In the genomic region with DNA sequence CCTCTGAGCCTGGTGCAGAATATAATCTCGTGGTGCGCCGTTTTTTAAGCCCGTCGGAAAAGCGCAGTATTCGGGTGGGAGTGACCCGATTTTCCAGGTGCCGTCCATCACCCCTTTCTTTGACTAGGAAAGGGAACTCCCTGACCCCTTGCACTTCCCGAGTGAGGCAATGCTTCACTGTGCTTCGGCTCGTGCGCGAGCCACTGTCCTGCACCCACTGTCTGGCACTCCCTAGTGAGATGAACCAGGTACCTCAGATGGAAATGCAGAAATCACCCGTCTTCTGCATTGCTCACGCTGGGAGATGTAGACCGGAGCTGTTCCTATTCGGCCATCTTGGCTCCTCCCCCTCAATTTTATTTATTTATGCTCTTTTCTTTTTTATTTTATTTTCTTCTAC, we compare ENCODE assay signal across 8 cellular contexts. TPM values are rescaled to one million over a fixed set of nuclear protein-coding genes. Genes with fewer than 3 reads are reported as not detected.
"Had no signal": no experiment of that assay in that cellular context is flagged by ENCODE, and none has a peak within 500 bp of the region (broad histone marks: within the 10 kb centered on the region; RNA-seq: fewer than 3 reads in every experiment).

No MANE protein-coding gene starts in this region.

RNA-seq across cellular contexts. Expression of gene CT83, which starts 57.5 kb away (rescaled TPM):
- total RNA-seq: activated B cell treated with CpG ODN at 0.5 μM for 24 hours; activated CD4-positive, alpha-beta T cell treated with anti-CD3 and anti-CD28 coated beads, Interleukin-2, amount 10 ng/mL, durations not matched to agents 24 days and 14 days; activated CD8-positive, alpha-beta memory T cell treated with anti-CD3 and anti-CD28 coated beads, Interleukin-2, amount 10 ng/mL, durations not matched to agents 7 days and 5 days; activated T-helper 1 cell treated with anti-CD3 and anti-CD28 coated beads, Interleukin-12 subunit alpha, Interleukin-12 subunit beta, Interleukin-2, Interleukin-4 antibody, amounts not matched to agents 30 ng/mL and 10 ng/mL and 1 ng/mL, durations not matched to agents 14 hours and 24 hours and 36 hours; aorta; breast epithelium; cerebellum; T-helper 17 cell had no signal
- polyA plus RNA-seq: aorta had no signal
